11 cellular contexts compared by ENCODE assay signal in genomic region chr3:124696011-124696410, GRCh38.
"Had no signal": no experiment of that assay in that cellular context is flagged by ENCODE, and none has a peak within 500 bp of the region (broad histone marks: within the 10 kb centered on the region; RNA-seq: fewer than 3 reads in every experiment).

No MANE protein-coding gene starts in this region.

- H3K27ac ChIP-seq: GM23248 had no signal

- DNase-seq: GM23248, GOT3, H7, H9, HCEC 1CT, HFFc6 had no signal

- ATAC-seq: GM23338, HCT116 had no signal

- H3K9me3 Mint-ChIP-seq: GM23338, H9, HFFc6 had no signal

- H3K4me2 ChIP-seq: GM23338 had no signal

- H3K9me3 ChIP-seq: HAP-1 had no signal

- H3K36me3 ChIP-seq: HAP-1 had no signal

- H3K27ac Mint-ChIP-seq: GM23338, H9, HFFc6 had no signal

- H3K4me3 Mint-ChIP-seq: GM23338, H9, HFFc6 had no signal

- H3K4me1 ChIP-seq: HAP-1 had no signal

- H3K4me3 ChIP-seq: GM23248, GM23338, HAP-1 had no signal

- H3K9ac ChIP-seq: GM23248 had no signal

- FAIRE-seq: H1, H54 had no signal

- H2AFZ ChIP-seq: GM23248, GM23338 had no signal
